9 cellular contexts compared by ENCODE assay signal in the genomic region with DNA sequence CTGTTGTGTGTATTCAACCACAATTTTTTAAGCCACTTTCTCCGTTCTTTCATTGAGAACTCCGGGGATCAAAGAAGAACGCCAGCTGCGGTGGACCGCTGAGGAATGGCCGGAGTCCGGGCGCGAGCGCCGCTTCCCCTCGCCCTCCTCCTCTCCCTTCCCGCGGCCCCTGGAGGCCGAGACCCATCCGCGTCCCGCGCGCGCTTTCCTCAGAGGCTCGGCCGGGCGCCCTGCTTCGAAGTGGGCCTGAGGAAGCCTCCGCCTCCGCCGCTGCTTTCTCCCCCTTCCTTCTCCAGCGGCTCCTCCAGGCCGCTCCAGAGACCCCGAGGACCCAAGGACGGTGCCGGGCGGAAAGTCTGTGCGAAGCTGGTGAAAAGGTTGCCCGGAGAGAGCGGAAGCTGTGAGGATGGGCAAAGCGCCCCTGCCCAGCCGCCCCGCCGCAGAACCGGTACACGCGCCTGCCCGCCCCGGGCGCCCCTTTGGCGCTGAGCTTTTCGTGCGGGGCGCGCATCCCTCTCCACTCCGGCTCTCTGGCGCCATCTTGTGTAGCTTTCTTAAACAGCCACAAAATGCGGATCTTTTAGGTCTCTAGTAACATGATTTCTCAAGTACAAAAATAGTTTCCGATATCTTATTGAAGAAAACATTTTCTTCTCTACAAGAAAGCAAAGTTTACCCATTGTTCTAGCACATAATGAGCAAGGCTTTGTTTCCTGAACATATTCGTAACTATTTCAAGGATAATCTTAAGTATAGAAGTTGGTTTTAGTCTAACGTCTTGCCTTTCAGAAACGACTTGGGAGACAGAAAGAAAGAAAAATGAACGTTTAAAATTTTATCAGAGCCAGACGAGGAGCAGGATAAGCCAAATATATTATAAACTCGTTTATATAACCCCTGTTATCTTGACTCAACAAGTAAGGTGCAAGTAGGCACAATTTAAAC. TPM values are rescaled to one million over a fixed set of nuclear protein-coding genes. Genes with fewer than 3 reads are reported as not detected.
DNase-seq lines count a peak whose midpoint lies in the region; ATAC-seq and TF ChIP-seq lines count a peak whose summit lies in the region.
"Had no signal": no experiment of that assay in that cellular context is flagged by ENCODE, and none has a peak within 500 bp of the region (broad histone marks: within the 10 kb centered on the region; RNA-seq: fewer than 3 reads in every experiment).

No MANE protein-coding gene starts in this region.

- H3K36me3 ChIP-seq in OCI-LY3 (replicated peaks; ENCODE audit: low read depth, low read length), result no peaks in the 10 kb centered on the region
- no peaks in the 10 kb centered on the region for H3K36me3 ChIP-seq in esophagus (ENCODE audit: control insufficient read depth in 2 of 2, insufficient read depth in 2 of 2, low read length in 1 of 2)
- H3K36me3 ChIP-seq in mucosa of stomach (ENCODE audit: control insufficient read depth, insufficient read depth, low read length), result no peaks in the 10 kb centered on the region

- no peaks in the 10 kb centered on the region for H3K79me2 ChIP-seq in OCI-LY3 (ENCODE audit: low read length)

- H3K9ac ChIP-seq in OCI-LY3 (ENCODE audit: low read length) (no peak overlapping the region), mucosa of stomach (ENCODE audit: low read length) (peak overlapping the region; percentile 63)

- peak; percentile 86 for ATAC-seq in GM19395 (IDR thresholded peaks at IDR 0.05; ENCODE audit: unreplicated experiment)

- no peaks in the 10 kb centered on the region for H4K20me1 ChIP-seq in OCI-LY3 (ENCODE audit: insufficient read depth, low read length)

- peak overlapping the region; percentile 19; the same call in 1 of the 2 replicates for H3K27ac ChIP-seq in C4-2B
- H3K27ac ChIP-seq in OCI-LY3 (ENCODE audit: low read length), result no peak overlapping the region
- peak overlapping the region; percentile 60 for H3K27ac ChIP-seq in esophagus (ENCODE audit: low read depth in 2 of 2, low read length in 1 of 2)
- H3K27ac ChIP-seq: epithelial cell of prostate had no signal

- no peaks in the 10 kb centered on the region for H3K4me1 ChIP-seq in OCI-LY3 (ENCODE audit: low read length)
- no peaks in the 10 kb centered on the region for H3K4me1 ChIP-seq in esophagus (ENCODE audit: control insufficient read depth in 2 of 2, insufficient read depth in 2 of 2, low read length in 1 of 2)
- no peaks in the 10 kb centered on the region for H3K4me1 ChIP-seq in mucosa of stomach (ENCODE audit: control insufficient read depth, insufficient read depth, low read length)

- WGBS in esophagus, 2 donors, result 2% methylated on average over 53 to 62 of the region's 62 CpGs

- H3K27me3 ChIP-seq in OCI-LY3 (ENCODE audit: low read depth, low read length) (peaks cover 37% of the 10 kb centered on the region), esophagus (ENCODE audit: control insufficient read depth in 1 of 2, insufficient read depth in 2 of 2, low read length in 2 of 2) (no peaks in the 10 kb centered on the region), mucosa of stomach (ENCODE audit: control insufficient read depth, insufficient read depth, low read length) (peaks cover 3% of the 10 kb centered on the region)

- no peaks in the 10 kb centered on the region for H3K9me3 ChIP-seq in OCI-LY3 (ENCODE audit: insufficient read depth, low read length)
- H3K9me3 ChIP-seq in esophagus (ENCODE audit: control insufficient read depth in 2 of 2, insufficient read depth in 1 of 2, low read depth in 1 of 2, low read length in 1 of 2), result peaks cover 0 to 5% of the 10 kb centered on the region in 2 donors
- H3K9me3 ChIP-seq in mucosa of stomach (ENCODE audit: control insufficient read depth, low read length), result no peaks in the 10 kb centered on the region

- peak overlapping the region; percentile 8; the same call in 1 of the 2 replicates for H3K4me2 ChIP-seq in OCI-LY3 (ENCODE audit: low read length)

- H3K4me3 ChIP-seq in OCI-LY3 (ENCODE audit: low read length), result no peak overlapping the region
- peak overlapping the region; percentile 37 to 42 for H3K4me3 ChIP-seq in esophagus (ENCODE audit: low read depth in 1 of 2, low read length in 2 of 2)
- no peak overlapping the region for H3K4me3 ChIP-seq in mucosa of stomach (ENCODE audit: low read length)

- H2AFZ ChIP-seq in OCI-LY3 (ENCODE audit: low read depth, low read length), result no peak overlapping the region

- TF ChIP-seq CTCF in C4-2B (conservative IDR thresholded peaks at IDR 0.05) (peak; percentile 98), OCI-LY3 (IDR thresholded peaks at IDR 0.05; ENCODE audit: low read depth, low read length) (peak; percentile 90)

- DNase-seq in HT1080 (ENCODE audit: low read depth) (peak; percentile 39), activated T-cell treated with anti-CD3 and anti-CD28 coated beads for 4 hours (peak; percentile 76)
- DNase-seq in stimulated activated CD8-positive, alpha-beta memory T cell treated with anti-CD3 and anti-CD28 coated beads, Interleukin-4, amount 100 ng/mL, for 4 hours (ENCODE audit: low read depth in 2 of 2, low spot score in 1 of 2), result peak; percentile 33 to 70

RNA-seq across cellular contexts. Expression of a gene that starts 59.2 kb away (rescaled TPM):
- 0.37 and 0.63 TPM in 2 replicates for total RNA-seq in HT1080 (2014; rRNA removed; shearing (Covaris generic))
- polyA plus RNA-seq in HT1080 (2015; cell fraction: cytosol; rRNA removed), result 0.55 and 0.94 TPM in 2 replicates
- 0.38 and 2.0 TPM in 2 replicates for polyA plus RNA-seq in HT1080 (2015; cell fraction: nucleus; rRNA removed)
- polyA plus RNA-seq in esophagus, result 1 to 10 TPM; 3.7 to 7.3 TPM

Comparison
In these comparisons a context has a peak if more than half of its experiments do, and no peak if none do; other contexts are left out.
1. H3K4me3 ChIP-seq: peak in esophagus (2 of 2); none in OCI-LY3 (single experiment) and mucosa of stomach (single experiment).
2. Peak in every context shown above with its lines, with median percentiles within 50 percentile points of each other: DNase-seq.